9 cellular contexts compared by ENCODE assay signal in the genomic region with DNA sequence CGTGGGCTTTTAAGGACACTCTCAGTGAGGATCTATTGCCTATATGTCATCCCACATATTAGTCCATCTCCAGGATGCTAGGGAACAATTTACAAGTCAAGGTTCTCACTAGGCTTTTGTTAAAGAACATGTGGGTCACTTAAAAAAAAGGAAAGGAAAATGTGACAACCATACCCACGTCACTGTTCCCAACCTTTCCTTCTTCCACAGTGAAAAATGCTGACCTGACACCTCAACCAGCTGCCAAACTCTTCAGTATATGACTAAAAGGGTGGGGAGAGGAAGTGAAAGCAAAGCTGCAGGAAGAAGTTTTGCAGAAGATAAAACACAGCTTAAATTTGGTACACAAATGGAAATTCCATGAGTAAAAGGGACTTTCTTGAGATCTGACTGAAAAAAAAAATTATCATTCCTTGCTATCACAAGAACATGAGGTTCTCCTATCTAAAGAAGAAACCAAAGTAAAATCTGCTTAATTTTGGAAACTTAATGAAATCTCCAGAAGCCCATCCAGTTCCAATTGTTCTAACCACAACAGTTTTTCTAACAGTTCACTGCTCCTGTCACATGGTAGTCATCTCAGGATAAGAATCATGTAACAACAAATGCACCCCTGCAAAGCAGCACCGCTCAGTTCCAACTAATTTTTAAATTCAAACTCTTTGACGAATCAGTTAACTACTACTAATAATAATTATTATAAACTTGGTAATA.
A peak's percentile ranks its signal among the peaks of the same experiment; 100 is the strongest.
DNase-seq lines count a peak whose midpoint lies in the region; TF ChIP-seq lines count a peak whose summit lies in the region.
"Had no signal": no experiment of that assay in that cellular context is flagged by ENCODE, and none has a peak within 500 bp of the region (broad histone marks: within the 10 kb centered on the region; RNA-seq: fewer than 3 reads in every experiment).

No MANE protein-coding gene starts in this region.

- WGBS in mesodermal cell (ENCODE audit: insufficient coverage in 2 of 2), 2 experiments, result 86 to 90% methylated on average over 1 of the region's 4 CpGs

- DNase-seq in activated CD4-positive, alpha-beta memory T cell treated with anti-CD3 and anti-CD28 coated beads for 36 hours, result peak; percentile 13
- no peak for DNase-seq in activated CD4-positive, alpha-beta memory T cell treated with anti-CD3 and anti-CD28 coated beads, Interleukin-2, amount 10 ng/mL, durations not matched to agents 7 days and 5 days
- DNase-seq in NAMALWA (ENCODE audit: low spot score) (peak; percentile 74), chondrocyte (ENCODE audit: low spot score) (no peak), COR-L47 (lab: John Stamatoyannopoulos, UW) (no peak), NCI-H524 (lab: John Stamatoyannopoulos, UW) (no peak), NK-92 (lab: John Stamatoyannopoulos, UW; ENCODE audit: unreplicated experiment) (no peak)

- CTCF ChIA-PET in activated CD4-positive, alpha-beta memory T cell treated with anti-CD3 and anti-CD28 coated beads for 36 hours (lab: Charles Lee), result interaction anchor here (0.6 to 5.2 kb wide), 8 partner anchors 48 to 355 kb away, joined by 3 to 47 read pairs (median 4); no protein-coding TSS in a partner anchor
- CTCF ChIA-PET in activated CD4-positive, alpha-beta memory T cell treated with anti-CD3 and anti-CD28 coated beads, Interleukin-2, amount 10 ng/mL, durations not matched to agents 7 days and 5 days (lab: Charles Lee), result interaction anchor here (1.4 to 3.9 kb wide), 7 partner anchors 69 to 355 kb away, joined by 3 to 38 read pairs (median 7); no protein-coding TSS in a partner anchor

- H3K36me3 Mint-ChIP-seq in activated CD4-positive, alpha-beta memory T cell treated with anti-CD3 and anti-CD28 coated beads for 36 hours, result no peaks in the 10 kb centered on the region
- no peaks in the 10 kb centered on the region for H3K36me3 Mint-ChIP-seq in activated CD4-positive, alpha-beta memory T cell treated with anti-CD3 and anti-CD28 coated beads, Interleukin-2, amount 10 ng/mL, durations not matched to agents 7 days and 5 days (ENCODE audit: low read depth)
- no peaks in the 10 kb centered on the region for H3K36me3 Mint-ChIP-seq in chondrocyte (ENCODE audit: low read depth)

- intact Hi-C loops in activated CD4-positive, alpha-beta memory T cell treated with anti-CD3 and anti-CD28 coated beads for 36 hours (cut with micrococcal nuclease), result loop anchor here (1.0 to 10.0 kb wide), 2 partner anchors 247 to 309 kb away; no protein-coding TSS in a partner anchor

- peak overlapping the region; percentile 51 for H3K27ac ChIP-seq in mesodermal cell (ENCODE audit: low read depth, low read length, severe bottlenecking)

- POLR2A ChIA-PET in activated CD4-positive, alpha-beta memory T cell treated with anti-CD3 and anti-CD28 coated beads for 36 hours (lab: Charles Lee), result no interaction called here
- POLR2A ChIA-PET in activated CD4-positive, alpha-beta memory T cell treated with anti-CD3 and anti-CD28 coated beads, Interleukin-2, amount 10 ng/mL, durations not matched to agents 7 days and 5 days (lab: Charles Lee), result interaction anchor here (1.0 to 1.5 kb wide), 2 partner anchors 8 kb away, joined by 3 to 5 read pairs; no protein-coding TSS in a partner anchor

- H3K9me3 ChIP-seq in mesodermal cell (ENCODE audit: control insufficient read depth, low read length), result no peaks in the 10 kb centered on the region

- H3K4me1 Mint-ChIP-seq in activated CD4-positive, alpha-beta memory T cell treated with anti-CD3 and anti-CD28 coated beads for 36 hours (ENCODE audit: low read depth), result peaks cover 31% of the 10 kb centered on the region
- peaks cover 27% of the 10 kb centered on the region for H3K4me1 Mint-ChIP-seq in activated CD4-positive, alpha-beta memory T cell treated with anti-CD3 and anti-CD28 coated beads, Interleukin-2, amount 10 ng/mL, durations not matched to agents 7 days and 5 days
- peaks cover 38% of the 10 kb centered on the region for H3K4me1 Mint-ChIP-seq in chondrocyte (ENCODE audit: low read depth)
- H3K4me1 Mint-ChIP-seq: neural crest cell had no signal

- no peak overlapping the region for H3K4me3 ChIP-seq in mesodermal cell (ENCODE audit: extremely low read depth, insufficient read depth, low read length, poor library complexity, severe bottlenecking)

- TF ChIP-seq CTCF in chondrocyte (IDR thresholded peaks at IDR 0.05), result no peak

- H3K36me3 ChIP-seq in mesodermal cell (ENCODE audit: control insufficient read depth, insufficient read depth, low read length), result no peaks in the 10 kb centered on the region

- H3K4me3 Mint-ChIP-seq in activated CD4-positive, alpha-beta memory T cell treated with anti-CD3 and anti-CD28 coated beads for 36 hours, result no peak overlapping the region
- H3K4me3 Mint-ChIP-seq in activated CD4-positive, alpha-beta memory T cell treated with anti-CD3 and anti-CD28 coated beads, Interleukin-2, amount 10 ng/mL, durations not matched to agents 7 days and 5 days, result no peak overlapping the region
- no peak overlapping the region for H3K4me3 Mint-ChIP-seq in chondrocyte (ENCODE audit: unreplicated experiment)
- H3K4me3 Mint-ChIP-seq: neural crest cell had no signal

- peak overlapping the region; percentile 70 for H3K27ac Mint-ChIP-seq in activated CD4-positive, alpha-beta memory T cell treated with anti-CD3 and anti-CD28 coated beads for 36 hours
- no peak overlapping the region for H3K27ac Mint-ChIP-seq in activated CD4-positive, alpha-beta memory T cell treated with anti-CD3 and anti-CD28 coated beads, Interleukin-2, amount 10 ng/mL, durations not matched to agents 7 days and 5 days
- H3K27ac Mint-ChIP-seq in chondrocyte (ENCODE audit: unreplicated experiment), result peak overlapping the region; percentile 70

- H3K9me3 Mint-ChIP-seq in activated CD4-positive, alpha-beta memory T cell treated with anti-CD3 and anti-CD28 coated beads for 36 hours, result no peaks in the 10 kb centered on the region
- no peaks in the 10 kb centered on the region for H3K9me3 Mint-ChIP-seq in activated CD4-positive, alpha-beta memory T cell treated with anti-CD3 and anti-CD28 coated beads, Interleukin-2, amount 10 ng/mL, durations not matched to agents 7 days and 5 days
- no peaks in the 10 kb centered on the region for H3K9me3 Mint-ChIP-seq in chondrocyte (ENCODE audit: low read depth)
- H3K9me3 Mint-ChIP-seq: neural crest cell had no signal

- peaks cover 20% of the 10 kb centered on the region for H3K4me1 ChIP-seq in mesodermal cell (ENCODE audit: control insufficient read depth, insufficient read depth, low read length, poor library complexity, severe bottlenecking)

- H3K27me3 Mint-ChIP-seq in activated CD4-positive, alpha-beta memory T cell treated with anti-CD3 and anti-CD28 coated beads for 36 hours, result no peaks in the 10 kb centered on the region
- H3K27me3 Mint-ChIP-seq in activated CD4-positive, alpha-beta memory T cell treated with anti-CD3 and anti-CD28 coated beads, Interleukin-2, amount 10 ng/mL, durations not matched to agents 7 days and 5 days, result no peaks in the 10 kb centered on the region
- no peaks in the 10 kb centered on the region for H3K27me3 Mint-ChIP-seq in chondrocyte (ENCODE audit: low read depth)

Comparison
In these comparisons a context has a peak if more than half of its experiments do, and no peak if none do; other contexts are left out.
1. DNase-seq: peak in activated CD4-positive, alpha-beta memory T cell treated with anti-CD3 and anti-CD28 coated beads for 36 hours (single experiment) and NAMALWA (single experiment); none in activated CD4-positive, alpha-beta memory T cell treated with anti-CD3 and anti-CD28 coated beads, Interleukin-2, amount 10 ng/mL, durations not matched to agents 7 days and 5 days (single experiment), chondrocyte (single experiment), COR-L47 (single experiment), NCI-H524 (0 of 2) and NK-92 (single experiment).